ENCODE assay signal across 2 cellular contexts in genomic region chr2:3594493-3595281, GRCh38.
TF ChIP-seq lines count a peak whose summit lies in the region.

TSS of gene COLEC11 (plus strand) at chr2:3595112. CDS start at chr2:3604341, 9,229 bp downstream.

TF ChIP-seq in liver, 16 proteins besides CTCF, POLR2A, EP300 and RAD21 (continued from another document):
- peak; percentile 31 for TF ChIP-seq REST (IDR thresholded peaks at IDR 0.05)
- TF ChIP-seq HNF4A (conservative IDR thresholded peaks at IDR 0.05), result peak in 1 of 2 donors; percentile 35
- TF ChIP-seq GABPA (IDR thresholded peaks at IDR 0.05 in 1 of 2, conservative IDR thresholded peaks at IDR 0.05 in 1 of 2), result no peak
- TF ChIP-seq ATF3 (IDR thresholded peaks at IDR 0.05), result no peak
- no peak for TF ChIP-seq MAX (IDR thresholded peaks at IDR 0.05)
- no peak for TF ChIP-seq EGR1 (IDR thresholded peaks at IDR 0.05; ENCODE audit: low read depth in 2 of 2)
- peak; percentile 26 for TF ChIP-seq SP1 (IDR thresholded peaks at IDR 0.05)
- TF ChIP-seq RXRA (IDR thresholded peaks at IDR 0.05), result peak; percentile 32 to 44
- TF ChIP-seq TAF1 (conservative IDR thresholded peaks at IDR 0.05), result peak; percentile 25
- TF ChIP-seq JUND (IDR thresholded peaks at IDR 0.05), result no peak
- peak; percentile 88 for TF ChIP-seq YY1 (IDR thresholded peaks at IDR 0.05)
- TF ChIP-seq ZBTB33 (IDR thresholded peaks at IDR 0.05), result no peak
- TF ChIP-seq FOXA1 (IDR thresholded peaks at IDR 0.05), result no peak
- TF ChIP-seq NR2F2 (IDR thresholded peaks at IDR 0.05), result no peak
- TF ChIP-seq HNF4G (IDR thresholded peaks at IDR 0.05), result no peak
TF ChIP-seq in liver: peak in this region for 6.

TF ChIP-seq in HepG2, 621 proteins besides CTCF, POLR2A, EP300 and RAD21 (continued from another document):
- TF ChIP-seq ZNF839 (CRISPR knock-in tag; IDR thresholded peaks at IDR 0.05; ENCODE audit: borderline replicate concordance), result no peak
- no peak for TF ChIP-seq NFKBIZ (CRISPR knock-in tag; IDR thresholded peaks at IDR 0.05)
- TF ChIP-seq CBX1 (IDR thresholded peaks at IDR 0.05; ENCODE audit: low read depth), result no peak
- no peak for TF ChIP-seq HNRNPL (IDR thresholded peaks at IDR 0.05; ENCODE audit: low read depth, low read length)
- no peak for TF ChIP-seq ZNF768 (CRISPR knock-in tag; IDR thresholded peaks at IDR 0.05)
- no peak for TF ChIP-seq ZNF446 (CRISPR knock-in tag; IDR thresholded peaks at IDR 0.05)
